ENCODE assay signal across 22 cellular contexts in genomic region chr17:12463102-12463501, GRCh38.
DNase-seq lines count a peak whose midpoint lies in the region; ATAC-seq and TF ChIP-seq lines count a peak whose summit lies in the region.
"Had no signal": no experiment of that assay in that cellular context is flagged by ENCODE, and none has a peak within 500 bp of the region (broad histone marks: within the 10 kb centered on the region; RNA-seq: fewer than 3 reads in every experiment).

No MANE protein-coding gene starts in this region.

- no peak for ATAC-seq in activated T-helper 17 cell treated with anti-CD3 and anti-CD28 coated beads, Interleukin-2, amount 50 U/mL, for 72 hours (replicated peaks)
- ATAC-seq: lower lobe of right lung had no signal

- no peaks in the 10 kb centered on the region for H3K36me3 Mint-ChIP-seq in activated CD4-positive, alpha-beta memory T cell treated with anti-CD3 and anti-CD28 coated beads, Interleukin-2, amount 10 ng/mL, durations not matched to agents 7 days and 5 days (ENCODE audit: low read depth)
- no peaks in the 10 kb centered on the region for H3K36me3 Mint-ChIP-seq in activated T-helper 17 cell treated with anti-CD3 and anti-CD28 coated beads, Interleukin-2, amount 50 U/mL, for 72 hours (ENCODE audit: low read depth)
- H3K36me3 Mint-ChIP-seq: CD8-positive, alpha-beta memory T cell had no signal

- H3K27me3 Mint-ChIP-seq in activated CD4-positive, alpha-beta memory T cell treated with anti-CD3 and anti-CD28 coated beads, Interleukin-2, amount 10 ng/mL, durations not matched to agents 7 days and 5 days: no peaks in the 10 kb centered on the region
- peaks cover 3% of the 10 kb centered on the region for H3K27me3 Mint-ChIP-seq in activated T-helper 17 cell treated with anti-CD3 and anti-CD28 coated beads, Interleukin-2, amount 50 U/mL, for 72 hours
- H3K27me3 Mint-ChIP-seq: CD8-positive, alpha-beta memory T cell had no signal

- peak; percentile 78 for DNase-seq in AG10803 (ENCODE audit: low read depth)
- peak; percentile 47 for DNase-seq in amniotic epithelial cell (ENCODE audit: low read depth)
- DNase-seq in fibroblast of pulmonary artery (ENCODE audit: low read depth): peak; percentile 12
- peak; percentile 30 for DNase-seq in skeletal muscle cell (ENCODE audit: low read depth)
- DNase-seq in activated CD4-positive, alpha-beta memory T cell treated with anti-CD3 and anti-CD28 coated beads, Interleukin-2, amount 10 ng/mL, durations not matched to agents 7 days and 5 days: no peak
- DNase-seq in activated CD4-positive, CD25-positive, alpha-beta regulatory T cell treated with anti-CD3 and anti-CD28 coated beads, Interleukin-2, amount 50 U/mL, for 72 hours: no peak
- no peak for DNase-seq in SKM-1 (lab: John Stamatoyannopoulos, UW; ENCODE audit: unreplicated experiment)
- DNase-seq: CD8-positive, alpha-beta memory T cell; cerebellar nuclear complex; DND-41; H9; KBM-7; lower lobe of right lung; NCI-H2029; NCI-H446; Peyer's patch; stimulated activated CD4-positive, alpha-beta T cell treated with anti-CD3 and anti-CD28 coated beads, Interleukin-4, amount 100 ng/mL, for 4 hours; T-helper 9 cell had no signal

- H3K4me3 ChIP-seq in AG10803 (ENCODE audit: low read length) (no peak overlapping the region), fibroblast of pulmonary artery (replicated peaks; ENCODE audit: low read depth, low read length) (no peak overlapping the region), skeletal muscle cell (ENCODE audit: low read depth, low read length) (no peak overlapping the region)
- H3K4me3 ChIP-seq: lower lobe of right lung, Peyer's patch, SK-N-MC, skin epidermis, suprapubic skin had no signal

- no peak overlapping the region for H3K27ac Mint-ChIP-seq in activated CD4-positive, alpha-beta memory T cell treated with anti-CD3 and anti-CD28 coated beads, Interleukin-2, amount 10 ng/mL, durations not matched to agents 7 days and 5 days
- H3K27ac Mint-ChIP-seq in activated T-helper 17 cell treated with anti-CD3 and anti-CD28 coated beads, Interleukin-2, amount 50 U/mL, for 72 hours: no peak overlapping the region
- H3K27ac Mint-ChIP-seq: CD8-positive, alpha-beta memory T cell; H9 had no signal

- peaks cover 5% of the 10 kb centered on the region for H3K9me3 Mint-ChIP-seq in activated CD4-positive, alpha-beta memory T cell treated with anti-CD3 and anti-CD28 coated beads, Interleukin-2, amount 10 ng/mL, durations not matched to agents 7 days and 5 days
- H3K9me3 Mint-ChIP-seq in activated T-helper 17 cell treated with anti-CD3 and anti-CD28 coated beads, Interleukin-2, amount 50 U/mL, for 72 hours: peaks cover 8% of the 10 kb centered on the region

- POLR2A ChIA-PET in activated CD4-positive, alpha-beta memory T cell treated with anti-CD3 and anti-CD28 coated beads, Interleukin-2, amount 10 ng/mL, durations not matched to agents 7 days and 5 days (lab: Charles Lee): no interaction called here

- CTCF ChIA-PET in activated CD4-positive, alpha-beta memory T cell treated with anti-CD3 and anti-CD28 coated beads, Interleukin-2, amount 10 ng/mL, durations not matched to agents 7 days and 5 days (lab: Charles Lee): no interaction called here

- H3K4me3 Mint-ChIP-seq in activated CD4-positive, alpha-beta memory T cell treated with anti-CD3 and anti-CD28 coated beads, Interleukin-2, amount 10 ng/mL, durations not matched to agents 7 days and 5 days: no peak overlapping the region
- no peak overlapping the region for H3K4me3 Mint-ChIP-seq in activated T-helper 17 cell treated with anti-CD3 and anti-CD28 coated beads, Interleukin-2, amount 50 U/mL, for 72 hours
- H3K4me3 Mint-ChIP-seq: CD8-positive, alpha-beta memory T cell; H9 had no signal

- TF ChIP-seq CTCF in AG10803 (conservative IDR thresholded peaks at IDR 0.05; ENCODE audit: low read length): no peak
- no peak for TF ChIP-seq CTCF in fibroblast of pulmonary artery (IDR thresholded peaks at IDR 0.05; ENCODE audit: low read length, missing control alignments)

- H3K4me1 Mint-ChIP-seq in activated CD4-positive, alpha-beta memory T cell treated with anti-CD3 and anti-CD28 coated beads, Interleukin-2, amount 10 ng/mL, durations not matched to agents 7 days and 5 days: no peaks in the 10 kb centered on the region
- H3K4me1 Mint-ChIP-seq in activated T-helper 17 cell treated with anti-CD3 and anti-CD28 coated beads, Interleukin-2, amount 50 U/mL, for 72 hours: no peaks in the 10 kb centered on the region
- H3K4me1 Mint-ChIP-seq: CD8-positive, alpha-beta memory T cell; H9 had no signal

Comparison
In these comparisons a context has a peak if more than half of its experiments do, and no peak if none do; other contexts are left out.
1. DNase-seq: peak in AG10803 (single experiment), amniotic epithelial cell (single experiment), fibroblast of pulmonary artery (single experiment) and skeletal muscle cell (single experiment); none in activated CD4-positive, alpha-beta memory T cell treated with anti-CD3 and anti-CD28 coated beads, Interleukin-2, amount 10 ng/mL, durations not matched to agents 7 days and 5 days (single experiment), activated CD4-positive, CD25-positive, alpha-beta regulatory T cell treated with anti-CD3 and anti-CD28 coated beads, Interleukin-2, amount 50 U/mL, for 72 hours (single experiment) and SKM-1 (single experiment).